In the genomic region with DNA sequence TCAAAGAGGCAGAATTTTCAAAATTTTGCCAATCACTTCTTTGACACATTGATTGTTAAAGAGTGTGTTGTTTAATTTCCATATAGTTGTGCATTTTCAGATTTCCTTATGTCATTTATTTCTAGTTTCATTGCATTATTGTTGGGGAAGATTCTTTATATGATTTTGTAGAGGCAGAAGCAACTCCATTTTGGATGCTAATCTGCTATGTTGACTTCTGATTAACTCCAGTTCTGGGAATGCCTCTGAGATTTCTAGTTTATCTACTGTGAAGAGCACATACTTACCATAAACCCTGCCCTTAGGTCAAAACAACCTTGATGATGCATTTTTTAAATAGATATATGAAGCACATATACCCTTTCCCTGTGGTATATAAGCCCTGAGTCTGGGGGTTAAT, we compare ENCODE assay signal across 33 cellular contexts.
"Had no signal": no experiment of that assay in that cellular context is flagged by ENCODE, and none has a peak within 500 bp of the region (broad histone marks: within the 10 kb centered on the region; RNA-seq: fewer than 3 reads in every experiment).

No MANE protein-coding gene starts in this region.

- H3K27me3 Mint-ChIP-seq: activated B cell treated with CpG ODN at 0.5 μM for 24 hours, T-helper 17 cell had no signal

- ATAC-seq: T-cell, T-helper 17 cell had no signal

- H3K4me3 ChIP-seq: PC-9, SJCRH30, SK-N-MC had no signal

- DNase-seq: activated B cell treated with CpG ODN at 0.5 μM for 24 hours; activated CD4-positive, alpha-beta memory T cell treated with anti-CD3 and anti-CD28 coated beads for 36 hours; activated CD4-positive, alpha-beta T cell treated with anti-CD3 and anti-CD28 coated beads for 4 hours; activated CD4-positive, alpha-beta T cell treated with anti-CD3 and anti-CD28 coated beads, Interleukin-2, amount 50 U/mL, for 1 hour; activated CD4-positive, CD25-positive, alpha-beta regulatory T cell treated with anti-CD3 and anti-CD28 coated beads, Interleukin-2, amount 50 U/mL, for 72 hours; activated CD8-positive, alpha-beta memory T cell treated with anti-CD3 and anti-CD28 coated beads, Interleukin-2, amount 50 U/mL, for 48 hours; activated effector memory CD4-positive, alpha-beta T cell treated with Interleukin-2 at 50 U/mL for 16 hours; activated naive CD4-positive, alpha-beta T cell treated with anti-CD3 and anti-CD28 coated beads, Interleukin-2, amount 50 U/mL, for 16 hours; activated naive CD8-positive, alpha-beta T cell treated with anti-CD3 and anti-CD28 coated beads for 36 hours; activated T-cell treated with anti-CD3 and anti-CD28 coated beads, Interleukin-2, amount 50 U/mL, for 48 hours; amniotic stem cell; aorta; brain microvascular endothelial cell; central memory CD4-positive, alpha-beta T cell; Karpas-422; KBM-7; NCI-H1048; NCI-H1436 treated with DMSO at 0.1 percent for 48 hours; NCI-H1694 treated with DMSO at 0.1 percent for 48 hours; NCI-H2029; NCI-H345; NCI-H524 treated with DMSO at 0.1 percent for 48 hours; NK-92 treated with Interleukin-12 subunit alpha and Interleukin-12 subunit beta, amount 100 ng/mL, for 24 hours; PC-9; Right ventricle myocardium superior; T-cell; T-helper 17 cell; T-helper 9 cell had no signal

- H3K4me1 Mint-ChIP-seq: activated naive CD8-positive, alpha-beta T cell treated with anti-CD3 and anti-CD28 coated beads for 36 hours; T-cell; T-helper 17 cell had no signal

- H3K27me3 ChIP-seq: brain microvascular endothelial cell, SJCRH30 had no signal

- H3K27ac ChIP-seq: brain microvascular endothelial cell, PC-9, RWPE1, SJCRH30, SK-N-MC, VCaP had no signal

- H3K27ac Mint-ChIP-seq: activated B cell treated with CpG ODN at 0.5 μM for 24 hours; activated CD4-positive, alpha-beta memory T cell treated with anti-CD3 and anti-CD28 coated beads for 36 hours; activated naive CD8-positive, alpha-beta T cell treated with anti-CD3 and anti-CD28 coated beads for 36 hours; T-cell; T-helper 17 cell had no signal

- H3K36me3 ChIP-seq: brain microvascular endothelial cell, SJCRH30 had no signal

- H3K4me3 Mint-ChIP-seq: activated B cell treated with CpG ODN at 0.5 μM for 24 hours; activated CD4-positive, alpha-beta memory T cell treated with anti-CD3 and anti-CD28 coated beads for 36 hours; activated naive CD8-positive, alpha-beta T cell treated with anti-CD3 and anti-CD28 coated beads for 36 hours; T-cell; T-helper 17 cell had no signal

- H3K4me2 ChIP-seq: PC-9 had no signal

- FAIRE-seq: RCC 7860 had no signal
